Comparison of ENCODE assay signal across 8 cellular contexts in genomic region chr9:78601957-78602565, GRCh38.
DNase-seq lines count a peak whose midpoint lies in the region; ATAC-seq and TF ChIP-seq lines count a peak whose summit lies in the region.

No MANE protein-coding gene starts in this region.

- intact Hi-C loops in activated CD4-positive, alpha-beta T cell treated with anti-CD3 and anti-CD28 coated beads for 36 hours (cut with DNase I, micrococcal nuclease) = loop anchor here in 1 of 2 experiments (2.0 kb wide), 1 partner anchor 163 kb away; no protein-coding TSS in a partner anchor
- intact Hi-C loops in spleen (cut with DNase I; ENCODE audit: low total_unique reads) = no loop called here

- CTCF ChIA-PET in activated CD4-positive, alpha-beta T cell treated with anti-CD3 and anti-CD28 coated beads for 36 hours (lab: Charles Lee) = interaction anchor here (0.9 to 1.2 kb wide), 4 partner anchors 9 to 160 kb away, joined by 3 to 4 read pairs (median 3); no protein-coding TSS in a partner anchor

- WGBS in spleen, 5 donors = 23 to 30% (median 27%) methylated on average over 7 of the region's 7 CpGs

- H3K4me1 ChIP-seq in spleen = no peaks in the 10 kb centered on the region

- POLR2A ChIA-PET in activated CD4-positive, alpha-beta T cell treated with anti-CD3 and anti-CD28 coated beads for 36 hours (lab: Charles Lee) = no interaction called here

- TF ChIP-seq POLR2A in spleen (IDR thresholded peaks at IDR 0.05) = no peak

- H3K9me3 ChIP-seq in spleen = no peaks in the 10 kb centered on the region

- no peaks in the 10 kb centered on the region for H3K36me3 ChIP-seq in spleen

- H3K36me3 Mint-ChIP-seq in activated CD4-positive, alpha-beta T cell treated with anti-CD3 and anti-CD28 coated beads for 36 hours (ENCODE audit: low read depth) = no peaks in the 10 kb centered on the region

- H3K4me3 Mint-ChIP-seq in activated CD4-positive, alpha-beta T cell treated with anti-CD3 and anti-CD28 coated beads for 36 hours = no peak overlapping the region

- H3K27me3 Mint-ChIP-seq in activated CD4-positive, alpha-beta T cell treated with anti-CD3 and anti-CD28 coated beads for 36 hours = peaks cover 12% of the 10 kb centered on the region

- DNase-seq in activated CD4-positive, alpha-beta T cell treated with anti-CD3 and anti-CD28 coated beads for 36 hours = peak; percentile 30
- no peak for DNase-seq in activated CD4-positive, alpha-beta T cell treated with anti-CD3 and anti-CD28 coated beads for 1 hour
- peak; percentile 89 for DNase-seq in NCI-H1105 treated with DMSO at 0.1 percent for 48 hours (lab: John Stamatoyannopoulos, UW)
- peak; percentile 35 for DNase-seq in SW480 (ENCODE audit: low spot score)
- DNase-seq in germinal center (ENCODE audit: low spot score) = peak; percentile 5
- no peak for DNase-seq in spleen
- DNase-seq in cortex of kidney (lab: John Stamatoyannopoulos, UW) = no peak

- H3K27me3 ChIP-seq in spleen (replicated peaks in 1 of 7) = peaks cover 0 to 17% (median 0%) of the 10 kb centered on the region in 7 donors

- no peak overlapping the region for H3K4me3 ChIP-seq in spleen

- no peak overlapping the region for H3K27ac Mint-ChIP-seq in activated CD4-positive, alpha-beta T cell treated with anti-CD3 and anti-CD28 coated beads for 36 hours

- no peaks in the 10 kb centered on the region for H3K4me1 Mint-ChIP-seq in activated CD4-positive, alpha-beta T cell treated with anti-CD3 and anti-CD28 coated beads for 36 hours

- peak; percentile 35 to 75 (median 56) for TF ChIP-seq CTCF in spleen (IDR thresholded peaks at IDR 0.05 in 8 of 11, conservative IDR thresholded peaks at IDR 0.05 in 3 of 11)

- no peaks in the 10 kb centered on the region for H3K9me3 Mint-ChIP-seq in activated CD4-positive, alpha-beta T cell treated with anti-CD3 and anti-CD28 coated beads for 36 hours (ENCODE audit: low read depth)

- no peak for ATAC-seq in activated CD4-positive, alpha-beta T cell treated with anti-CD3 and anti-CD28 coated beads for 36 hours
- peak; percentile 79 for ATAC-seq in GM21529 (IDR thresholded peaks at IDR 0.05; ENCODE audit: unreplicated experiment)

- H3K27ac ChIP-seq in spleen = no peak overlapping the region

Comparison
In these comparisons a context has a peak if more than half of its experiments do, and no peak if none do; other contexts are left out.
1. DNase-seq: peak in activated CD4-positive, alpha-beta T cell treated with anti-CD3 and anti-CD28 coated beads for 36 hours (single experiment), NCI-H1105 treated with DMSO at 0.1 percent for 48 hours (single experiment), SW480 (single experiment) and germinal center (single experiment); none in activated CD4-positive, alpha-beta T cell treated with anti-CD3 and anti-CD28 coated beads for 1 hour (single experiment), spleen (single experiment) and cortex of kidney (single experiment).